ENCODE assay signal across 24 cellular contexts in genomic region chr9:87141124-87141523, GRCh38.
A peak's percentile ranks its signal among the peaks of the same experiment; 100 is the strongest.
DNase-seq lines count a peak whose midpoint lies in the region; TF ChIP-seq lines count a peak whose summit lies in the region.
"Had no signal": no experiment of that assay in that cellular context is flagged by ENCODE, and none has a peak within 500 bp of the region (broad histone marks: within the 10 kb centered on the region; RNA-seq: fewer than 3 reads in every experiment).

No MANE protein-coding gene starts in this region.

- no peak overlapping the region for H2AFZ ChIP-seq in neural progenitor cell (replicated peaks)
- H2AFZ ChIP-seq in OCI-LY7 (ENCODE audit: low read length), result no peak overlapping the region

- BruUV-seq in OCI-LY7 (replicated peaks; lab: Mats Ljungman, UMichigan), result no TSS peak

- TF ChIP-seq EP300 in tibial nerve (IDR thresholded peaks at IDR 0.05), result no peak

- H3K79me2 ChIP-seq in neural progenitor cell (ENCODE audit: low read depth) (no peaks in the 10 kb centered on the region), OCI-LY7 (ENCODE audit: insufficient read depth, low read depth, low read length) (no peaks in the 10 kb centered on the region)

- DNase-seq in NCI-H1105 (lab: John Stamatoyannopoulos, UW) (peak; percentile 9), endodermal cell (peak; percentile 61), neural progenitor cell (ENCODE audit: low spot score) (no peak), tibial nerve (ENCODE audit: low spot score in 2 of 2) (no peak), OCI-LY7 (ENCODE audit: low spot score) (no peak), cerebellar nuclear complex (lab: John Stamatoyannopoulos, UW) (no peak)
- no peak for DNase-seq in activated naive CD4-positive, alpha-beta T cell treated with Interleukin-2 at 50 U/mL for 16 hours
- DNase-seq: C1 segment of cervical spinal cord; Caco-2; CD8-positive, alpha-beta T cell; DMS79; EL; GF-D8; GOT3; IMR-90; KG1; NCI-H1417 treated with DMSO at 0.1 percent for 48 hours; NCI-H1694 treated with DMSO at 0.1 percent for 48 hours; NCI-H2081; NCI-H446 treated with DMSO at 0.1 percent for 48 hours; SHP77 had no signal

- no peaks in the 10 kb centered on the region for H3K9me2 ChIP-seq in OCI-LY7 (ENCODE audit: insufficient read depth, low read length)

- H3K4me2 ChIP-seq in neural progenitor cell, result no peak overlapping the region
- H3K4me2 ChIP-seq in OCI-LY7 (ENCODE audit: low read length), result no peak overlapping the region

- H3K4me3 ChIP-seq in endodermal cell (ENCODE audit: low read length) (no peak overlapping the region), neural progenitor cell (no peak overlapping the region), tibial nerve (no peak overlapping the region), OCI-LY7 (ENCODE audit: low read depth, low read length, poor library complexity, severe bottlenecking) (no peak overlapping the region)
- H3K4me3 ChIP-seq: HAP-1, MG63 had no signal

- H3K36me3 ChIP-seq in endodermal cell (ENCODE audit: control insufficient read depth, insufficient read depth, low read length), result no peaks in the 10 kb centered on the region
- no peaks in the 10 kb centered on the region for H3K36me3 ChIP-seq in neural progenitor cell
- H3K36me3 ChIP-seq in tibial nerve, result no peaks in the 10 kb centered on the region
- no peaks in the 10 kb centered on the region for H3K36me3 ChIP-seq in OCI-LY7 (ENCODE audit: insufficient read depth, low read length)
- H3K36me3 ChIP-seq: HAP-1, MG63 had no signal

- H3K4me1 Mint-ChIP-seq in endodermal cell (peaks cover 15% of the 10 kb centered on the region), neural progenitor cell (peaks cover 10% of the 10 kb centered on the region)

- POLR2A ChIA-PET in OCI-LY7 (lab: Charles Lee), result no interaction called here

- H3K4me3 Mint-ChIP-seq in endodermal cell (no peak overlapping the region), neural progenitor cell (no peak overlapping the region)
- H3K4me3 Mint-ChIP-seq: CD8-positive, alpha-beta T cell had no signal

- H3K9me3 Mint-ChIP-seq in endodermal cell, result no peaks in the 10 kb centered on the region
- no peaks in the 10 kb centered on the region for H3K9me3 Mint-ChIP-seq in neural progenitor cell

- CTCF ChIA-PET in OCI-LY7 (lab: Charles Lee; ENCODE audit: unreplicated experiment), result no interaction called here

- H3F3A ChIP-seq in neural progenitor cell (ENCODE audit: low read depth), result no peaks in the 10 kb centered on the region

- WGBS in endodermal cell (ENCODE audit: insufficient coverage in 1 of 2, insufficient read length in 1 of 2), 2 experiments, result 70 to 77% methylated on average over 3 to 8 of the region's 8 CpGs
- 78 to 79% methylated on average over 8 of the region's 8 CpGs for WGBS in tibial nerve, 2 donors

- H3K36me3 Mint-ChIP-seq in endodermal cell (ENCODE audit: low read depth), result no peaks in the 10 kb centered on the region
- H3K36me3 Mint-ChIP-seq in neural progenitor cell, result no peaks in the 10 kb centered on the region
- H3K36me3 Mint-ChIP-seq: CD8-positive, alpha-beta T cell had no signal

- H3K9ac ChIP-seq in endodermal cell (ENCODE audit: extremely low read depth, low read length, poor library complexity, severe bottlenecking), result no peak overlapping the region
- no peak overlapping the region for H3K9ac ChIP-seq in neural progenitor cell

- H4K20me1 ChIP-seq in neural progenitor cell (ENCODE audit: low read depth) (no peaks in the 10 kb centered on the region), OCI-LY7 (ENCODE audit: insufficient read depth, low read length) (no peaks in the 10 kb centered on the region)

- no peak for TF ChIP-seq POLR2A in tibial nerve (IDR thresholded peaks at IDR 0.05)

- H3K9me3 ChIP-seq in endodermal cell (ENCODE audit: control insufficient read depth, low read length) (no peaks in the 10 kb centered on the region), neural progenitor cell (ENCODE audit: low read depth) (no peaks in the 10 kb centered on the region), tibial nerve (no peaks in the 10 kb centered on the region), OCI-LY7 (ENCODE audit: low read length) (no peaks in the 10 kb centered on the region)
- H3K9me3 ChIP-seq: Caco-2, HAP-1, MG63 had no signal

- TF ChIP-seq CTCF in endodermal cell (conservative IDR thresholded peaks at IDR 0.05) (no peak), neural progenitor cell (IDR thresholded peaks at IDR 0.05) (no peak), tibial nerve (IDR thresholded peaks at IDR 0.05) (no peak), OCI-LY7 (conservative IDR thresholded peaks at IDR 0.05; ENCODE audit: low read length) (no peak)

- H3K4me1 ChIP-seq in endodermal cell (ENCODE audit: control insufficient read depth, insufficient read depth, low read length) (no peaks in the 10 kb centered on the region), neural progenitor cell (no peaks in the 10 kb centered on the region), tibial nerve (no peaks in the 10 kb centered on the region), OCI-LY7 (ENCODE audit: insufficient read depth, low read length, poor library complexity, severe bottlenecking) (no peaks in the 10 kb centered on the region)
- H3K4me1 ChIP-seq: Caco-2, HAP-1 had no signal

- H3K27me3 ChIP-seq in endodermal cell (ENCODE audit: control insufficient read depth, insufficient read depth, low read length, poor library complexity, severe bottlenecking), result no peaks in the 10 kb centered on the region
- peaks cover 20% of the 10 kb centered on the region for H3K27me3 ChIP-seq in neural progenitor cell
- no peaks in the 10 kb centered on the region for H3K27me3 ChIP-seq in tibial nerve
- H3K27me3 ChIP-seq: MG63 had no signal

- H3K27ac ChIP-seq in endodermal cell (ENCODE audit: low read depth, low read length) (no peak overlapping the region), neural progenitor cell (no peak overlapping the region), tibial nerve (no peak overlapping the region), OCI-LY7 (ENCODE audit: low read depth, low read length, poor library complexity, severe bottlenecking) (no peak overlapping the region)
- H3K27ac ChIP-seq: RWPE1 had no signal

- peaks cover 10% of the 10 kb centered on the region for H3K27me3 Mint-ChIP-seq in endodermal cell (ENCODE audit: insufficient read depth)
- H3K27me3 Mint-ChIP-seq in neural progenitor cell (ENCODE audit: insufficient read depth, low read depth), result peaks cover 4% of the 10 kb centered on the region

- H3K27ac Mint-ChIP-seq in endodermal cell (no peak overlapping the region), neural progenitor cell (peak overlapping the region; percentile 43)
- H3K27ac Mint-ChIP-seq: CD8-positive, alpha-beta T cell had no signal

- intact Hi-C loops in OCI-LY7 (cut with micrococcal nuclease; ENCODE audit: unreplicated experiment), result no loop called here

Comparison
In these comparisons a context has a peak if more than half of its experiments do, and no peak if none do; other contexts are left out.
1. DNase-seq: peak in NCI-H1105 (single experiment) and endodermal cell (single experiment); none in neural progenitor cell (single experiment), tibial nerve (0 of 2), OCI-LY7 (single experiment), cerebellar nuclear complex (0 of 2) and activated naive CD4-positive, alpha-beta T cell treated with Interleukin-2 at 50 U/mL for 16 hours (single experiment).